Comparison of ENCODE assay signal across 19 cellular contexts in the genomic region with DNA sequence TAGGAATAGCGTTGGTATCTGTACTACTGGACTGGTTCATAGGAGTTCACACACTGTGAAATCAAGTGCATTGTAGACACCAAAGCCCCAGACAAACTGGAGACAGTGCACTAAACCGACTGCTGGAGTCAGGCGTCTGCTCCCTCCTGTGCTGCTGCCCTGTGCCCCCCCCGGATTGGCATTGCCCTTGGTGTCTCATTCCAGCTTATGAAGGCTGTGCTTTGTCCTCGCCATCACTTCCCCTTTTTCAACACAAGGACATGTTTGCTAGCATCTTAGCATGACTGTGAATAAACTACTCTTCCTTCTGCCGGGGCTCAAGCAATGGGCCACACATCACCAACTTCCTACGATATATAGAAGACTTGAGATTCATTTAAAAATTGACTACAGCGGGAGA.
DNase-seq lines count a peak whose midpoint lies in the region; ATAC-seq and TF ChIP-seq lines count a peak whose summit lies in the region.
"Had no signal": no experiment of that assay in that cellular context is flagged by ENCODE, and none has a peak within 500 bp of the region (broad histone marks: within the 10 kb centered on the region; RNA-seq: fewer than 3 reads in every experiment).

No MANE protein-coding gene starts in this region.

- no peak overlapping the region for H3K4me3 Mint-ChIP-seq in stimulated activated memory B cell treated with anti-CD40 and anti-IgM and Interleukin-4, amounts not matched to agents 10 μg/mL and 1 μg/mL and 100 μg/mL, for 72 hours
- H3K4me3 Mint-ChIP-seq: central memory CD8-positive, alpha-beta T cell; GM23338 had no signal

- intact Hi-C loops in dorsolateral prefrontal cortex (cut with DNase I), result loop anchor here in 1 of 2 donors (5.0 kb wide), 1 partner anchor 41 kb away; no protein-coding TSS in a partner anchor

- H3K9me3 Mint-ChIP-seq in stimulated activated memory B cell treated with anti-CD40 and anti-IgM and Interleukin-4, amounts not matched to agents 10 μg/mL and 1 μg/mL and 100 μg/mL, for 72 hours, result no peaks in the 10 kb centered on the region
- H3K9me3 Mint-ChIP-seq: central memory CD8-positive, alpha-beta T cell; GM23338 had no signal

- H3K27me3 Mint-ChIP-seq in stimulated activated memory B cell treated with anti-CD40 and anti-IgM and Interleukin-4, amounts not matched to agents 10 μg/mL and 1 μg/mL and 100 μg/mL, for 72 hours, result no peaks in the 10 kb centered on the region
- H3K27me3 Mint-ChIP-seq: central memory CD8-positive, alpha-beta T cell had no signal

- no peaks in the 10 kb centered on the region for H3K4me1 ChIP-seq in neutrophil (ENCODE audit: control insufficient read depth in 1 of 2, insufficient read depth in 1 of 2, low read depth in 1 of 2, low read length in 1 of 2)

- peaks cover 32% of the 10 kb centered on the region for H3K36me3 Mint-ChIP-seq in stimulated activated memory B cell treated with anti-CD40 and anti-IgM and Interleukin-4, amounts not matched to agents 10 μg/mL and 1 μg/mL and 100 μg/mL, for 72 hours

- H3K4me3 ChIP-seq in dorsolateral prefrontal cortex (peak overlapping the region in 3 of 59 donors; percentile 10 to 17 (median 14)), neutrophil (ENCODE audit: low read depth in 1 of 2, low read length in 1 of 2) (no peak overlapping the region), MG63 (no peak overlapping the region)
- H3K4me3 ChIP-seq: adrenal gland, GM23338, Peyer's patch had no signal

- peaks cover 21% of the 10 kb centered on the region for H3K4me1 Mint-ChIP-seq in stimulated activated memory B cell treated with anti-CD40 and anti-IgM and Interleukin-4, amounts not matched to agents 10 μg/mL and 1 μg/mL and 100 μg/mL, for 72 hours
- H3K4me1 Mint-ChIP-seq: central memory CD8-positive, alpha-beta T cell had no signal

- H3K27ac Mint-ChIP-seq in stimulated activated memory B cell treated with anti-CD40 and anti-IgM and Interleukin-4, amounts not matched to agents 10 μg/mL and 1 μg/mL and 100 μg/mL, for 72 hours, result no peak overlapping the region
- H3K27ac Mint-ChIP-seq: GM23338 had no signal

- H3K36me3 ChIP-seq in neutrophil, result peaks cover 27% of the 10 kb centered on the region
- no peaks in the 10 kb centered on the region for H3K36me3 ChIP-seq in MG63
- H3K36me3 ChIP-seq: adrenal gland had no signal

- H3K27me3 ChIP-seq in dorsolateral prefrontal cortex, result peaks cover 0 to 3% (median 0%) of the 10 kb centered on the region in 45 donors
- H3K27me3 ChIP-seq in neutrophil, result no peaks in the 10 kb centered on the region
- no peaks in the 10 kb centered on the region for H3K27me3 ChIP-seq in MG63
- H3K27me3 ChIP-seq: adrenal gland, Peyer's patch had no signal

- H3K9me3 ChIP-seq in neutrophil (no peaks in the 10 kb centered on the region), MG63 (no peaks in the 10 kb centered on the region)
- H3K9me3 ChIP-seq: adrenal gland, Peyer's patch had no signal

- peak overlapping the region in 54 of 59 donors; percentile 1 to 82 (median 60) for H3K27ac ChIP-seq in dorsolateral prefrontal cortex
- H3K27ac ChIP-seq in neutrophil, result peak overlapping the region; percentile 14
- H3K27ac ChIP-seq: adrenal gland, Peyer's patch had no signal

- TF ChIP-seq CTCF in dorsolateral prefrontal cortex (IDR thresholded peaks at IDR 0.05 in 54 of 56, conservative IDR thresholded peaks at IDR 0.05 in 2 of 56; ENCODE audit: low read depth in 1 of 56, partially characterized antibody in 56 of 56) (peak in 12 of 56 donors; percentile 9 to 40 (median 14)), neutrophil (IDR thresholded peaks at IDR 0.05) (no peak)

- no peak for ATAC-seq in stimulated activated memory B cell treated with anti-CD40 and anti-IgM and Interleukin-4, amounts not matched to agents 10 μg/mL and 1 μg/mL and 100 μg/mL, for 72 hours
- ATAC-seq: activated CD4-positive, CD25-positive, alpha-beta regulatory T cell treated with anti-CD3 and anti-CD28 coated beads, Interleukin-2, amount 50 U/mL, for 24 hours; GM23338; left ventricle myocardium superior had no signal

- DNase-seq in CD1c-positive myeloid dendritic cell (ENCODE audit: extremely low spot score), result peak; percentile 12
- peak; percentile 35 for DNase-seq in NOMO-1 treated with DMSO at 0.1 percent for 48 hours (lab: John Stamatoyannopoulos, UW; ENCODE audit: unreplicated experiment)
- peak in 9 of 10 donors; percentile 72 to 93 (median 83) for DNase-seq in dorsolateral prefrontal cortex
- DNase-seq in NCI-H748 treated with DMSO at 0.1 percent for 48 hours (lab: John Stamatoyannopoulos, UW), result no peak
- DNase-seq in MG63, result no peak
- DNase-seq in NCI-H1092 (lab: John Stamatoyannopoulos, UW), result no peak
- DNase-seq: ACHN; activated effector memory CD4-positive, alpha-beta T cell treated with Interleukin-2 at 50 U/mL for 16 hours; effector memory CD4-positive, alpha-beta T cell; left ventricle myocardium superior; NCI-H1694 treated with DMSO at 0.1 percent for 48 hours; NCI-H226 had no signal

Comparison
In these comparisons a context has a peak if more than half of its experiments do, and no peak if none do; other contexts are left out.
1. DNase-seq: peak in CD1c-positive myeloid dendritic cell (single experiment), NOMO-1 treated with DMSO at 0.1 percent for 48 hours (single experiment) and dorsolateral prefrontal cortex (9 of 10); none in NCI-H748 treated with DMSO at 0.1 percent for 48 hours (single experiment), MG63 (single experiment) and NCI-H1092 (single experiment).